Comparison of ENCODE assay signal across 1 cellular context in genomic region chr22:21569459-21570161, GRCh38.
TF ChIP-seq lines count a peak whose summit lies in the region.

No MANE protein-coding gene starts in this region.

TF ChIP-seq in K562, 482 proteins besides CTCF, POLR2A, EP300 and RAD21 (continued from another document and continues in another):
- TF ChIP-seq CREB3 (tag; conservative IDR thresholded peaks at IDR 0.05; ENCODE audit: low read depth) (no peak), HDAC1 (IDR thresholded peaks at IDR 0.05) (no peak), PPARD (CRISPR knock-in tag; IDR thresholded peaks at IDR 0.05) (no peak), HSF4 (CRISPR knock-in tag; IDR thresholded peaks at IDR 0.05; ENCODE audit: borderline replicate concordance) (no peak), ZNF282 (CRISPR knock-in tag; IDR thresholded peaks at IDR 0.05) (no peak), ZFP36 (IDR thresholded peaks at IDR 0.05; ENCODE audit: low read depth, low read length, partially characterized antibody) (no peak), ZNF175 (CRISPR knock-in tag; IDR thresholded peaks at IDR 0.05; ENCODE audit: low read depth) (no peak), ARID3B (CRISPR knock-in tag; IDR thresholded peaks at IDR 0.05; ENCODE audit: borderline replicate concordance) (0 out of 2 replicates have a peak, but pooled peaks have one; percentile 2), MYC (IDR thresholded peaks at IDR 0.05; ENCODE audit: low read depth, low read length) (peak; percentile 17), MYC (CRISPR knock-in tag; IDR thresholded peaks at IDR 0.05; ENCODE audit: borderline replicate concordance, low read depth) (no peak), ZNF197 (CRISPR knock-in tag; IDR thresholded peaks at IDR 0.05; ENCODE audit: low read depth) (no peak), USF2 (CRISPR knock-in tag; IDR thresholded peaks at IDR 0.05) (no peak), CTCFL (IDR thresholded peaks at IDR 0.05; ENCODE audit: borderline replicate concordance, insufficient read depth, low read depth, low read length, poor library complexity, severe bottlenecking) (no peak), SMARCC2 (IDR thresholded peaks at IDR 0.05; ENCODE audit: low read depth) (no peak), E2F4 (CRISPR knock-in tag; IDR thresholded peaks at IDR 0.05; ENCODE audit: low read depth) (no peak), SUPT5H (IDR thresholded peaks at IDR 0.05) (no peak), GTF2B (IDR thresholded peaks at IDR 0.05; ENCODE audit: extremely low read depth, insufficient read length) (no peak), TEAD2 (tag; IDR thresholded peaks at IDR 0.05) (no peak), ZNF224 (CRISPR knock-in tag; IDR thresholded peaks at IDR 0.05) (0 out of 2 replicates have a peak, but pooled peaks have one; percentile 5), MLX (CRISPR knock-in tag; conservative IDR thresholded peaks at IDR 0.05) (peak in 1 of 2 experiments; percentile 81; a peak in 1 of 4 replicates), E2F8 (IDR thresholded peaks at IDR 0.05; ENCODE audit: low read depth, partially characterized antibody) (no peak), THRB (CRISPR knock-in tag; conservative IDR thresholded peaks at IDR 0.05) (0 out of 2 replicates have a peak, but pooled peaks have one; percentile 46), ZNF253 (CRISPR knock-in tag; conservative IDR thresholded peaks at IDR 0.05) (no peak), RAD51 (IDR thresholded peaks at IDR 0.05; ENCODE audit: borderline replicate concordance, low read depth) (no peak), CUX1 (CRISPR knock-in tag; IDR thresholded peaks at IDR 0.05) (no peak), MTF1 (CRISPR knock-in tag; IDR thresholded peaks at IDR 0.05; ENCODE audit: borderline replicate concordance) (peak; percentile 76; the same call in 1 of the 2 replicates), FOXO4 (CRISPR knock-in tag; IDR thresholded peaks at IDR 0.05) (no peak), PCBP2 (IDR thresholded peaks at IDR 0.05; ENCODE audit: low read depth, low read length, poor library complexity, severe bottlenecking) (no peak), E2F1 (CRISPR knock-in tag; IDR thresholded peaks at IDR 0.05) (peak; percentile 48; the same call in 1 of the 2 replicates), ZNF398 (CRISPR knock-in tag; IDR thresholded peaks at IDR 0.05) (no peak), SP1 (CRISPR knock-in tag; IDR thresholded peaks at IDR 0.05) (peak; percentile 49; the same call in 1 of the 2 replicates)
